In the genomic region with DNA sequence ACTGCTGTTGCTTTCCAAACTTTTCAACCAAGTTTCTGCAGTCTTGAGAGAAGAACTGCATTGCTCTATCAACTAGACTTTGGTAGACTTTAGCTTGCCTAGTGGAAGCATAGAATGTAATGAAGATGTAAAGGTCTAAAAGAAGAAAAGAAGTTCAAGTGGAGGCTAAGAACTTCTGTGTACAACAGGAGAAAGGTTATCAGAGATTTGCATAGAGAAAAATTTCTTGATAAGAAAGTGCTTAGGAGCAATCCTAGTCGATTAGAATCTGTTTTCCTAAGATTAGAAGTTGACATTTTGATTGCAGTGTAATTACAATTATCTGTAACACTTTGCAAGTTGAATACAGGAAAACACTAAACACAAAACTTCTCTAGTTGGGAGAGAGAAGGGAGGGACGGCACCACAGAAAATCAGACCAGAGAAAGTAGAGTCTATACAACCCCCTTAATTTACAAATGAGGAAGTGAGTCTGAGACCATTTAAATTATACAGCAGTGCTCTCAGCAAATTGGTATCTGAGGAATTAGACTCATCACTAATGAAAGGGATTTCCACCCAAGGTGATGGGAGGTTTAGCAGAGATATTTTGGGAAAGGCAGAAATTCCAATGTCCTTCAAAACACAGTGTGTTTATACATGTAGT, we compare ENCODE assay signal across 12 cellular contexts.
DNase-seq lines count a peak whose midpoint lies in the region; ATAC-seq, FAIRE-seq and TF ChIP-seq lines count a peak whose summit lies in the region.
"Had no signal": no experiment of that assay in that cellular context is flagged by ENCODE, and none has a peak within 500 bp of the region (broad histone marks: within the 10 kb centered on the region; RNA-seq: fewer than 3 reads in every experiment).

No MANE protein-coding gene starts in this region.

- TF ChIP-seq CTCF in DOHH2 (IDR thresholded peaks at IDR 0.05; ENCODE audit: low read depth, low read length, poor library complexity, severe bottlenecking) (no peak), thyroid gland (IDR thresholded peaks at IDR 0.05) (no peak), tibial nerve (IDR thresholded peaks at IDR 0.05) (no peak)

- no peaks in the 10 kb centered on the region for H3K9me3 ChIP-seq in DOHH2 (ENCODE audit: control insufficient read depth, insufficient read depth, low read length)
- H3K9me3 ChIP-seq in thyroid gland, result no peaks in the 10 kb centered on the region
- no peaks in the 10 kb centered on the region for H3K9me3 ChIP-seq in tibial nerve

- H3K4me3 ChIP-seq in DOHH2 (ENCODE audit: low read length), result no peak overlapping the region
- H3K4me3 ChIP-seq in thyroid gland (replicated peaks in 1 of 3), result no peak overlapping the region
- no peak overlapping the region for H3K4me3 ChIP-seq in tibial nerve

- FAIRE-seq in H54 (lab: Jason Lieb, UNC), result no peak
- FAIRE-seq: endometrium had no signal

- H3K27ac ChIP-seq in DOHH2 (ENCODE audit: low read depth, low read length), result no peak overlapping the region
- H3K27ac ChIP-seq in thyroid gland, result no peak overlapping the region
- no peak overlapping the region for H3K27ac ChIP-seq in tibial nerve

- no peaks in the 10 kb centered on the region for H3K79me2 ChIP-seq in DOHH2 (ENCODE audit: control insufficient read depth, low read length)

- no peaks in the 10 kb centered on the region for H4K20me1 ChIP-seq in DOHH2 (ENCODE audit: control insufficient read depth, insufficient read depth, low read depth, low read length)

- H3F3A ChIP-seq in DOHH2 (ENCODE audit: control insufficient read depth, insufficient read depth), result no peaks in the 10 kb centered on the region

- H3K4me1 ChIP-seq in DOHH2 (ENCODE audit: control insufficient read depth, low read length) (peaks cover 16% of the 10 kb centered on the region), thyroid gland (no peaks in the 10 kb centered on the region), tibial nerve (no peaks in the 10 kb centered on the region)

- DNase-seq in thyroid gland, result no peak
- DNase-seq in H54 (ENCODE audit: insufficient read length, low spot score), result no peak
- no peak for DNase-seq in left cardiac atrium
- DNase-seq in tibial nerve (ENCODE audit: low spot score in 2 of 2), result no peak
- DNase-seq: activated CD8-positive, alpha-beta T cell treated with anti-CD3 and anti-CD28 coated beads, Interleukin-2, amount 10 ng/mL, durations not matched to agents 7 days and 5 days; NCI-H524 treated with DMSO at 0.1 percent for 48 hours had no signal

- TF ChIP-seq EP300 in tibial nerve (IDR thresholded peaks at IDR 0.05), result no peak

- intact Hi-C loops in thyroid gland (cut with DNase I), result no loop called here
- intact Hi-C loops in left cardiac atrium (cut with DNase I), result no loop called here

- H3K36me3 ChIP-seq in DOHH2 (ENCODE audit: control insufficient read depth, low read length) (no peaks in the 10 kb centered on the region), thyroid gland (no peaks in the 10 kb centered on the region), tibial nerve (no peaks in the 10 kb centered on the region)

- H3K27me3 ChIP-seq in DOHH2 (ENCODE audit: control insufficient read depth, low read length), result 0 out of 2 replicates have a peak, but pooled peaks cover 2% of the 10 kb centered on the region
- H3K27me3 ChIP-seq in thyroid gland, result no peaks in the 10 kb centered on the region
- no peaks in the 10 kb centered on the region for H3K27me3 ChIP-seq in tibial nerve

- peak; percentile 67 for ATAC-seq in GM19324 (IDR thresholded peaks at IDR 0.05; ENCODE audit: low FRiP score, unreplicated experiment)
- peak; percentile 83 for ATAC-seq in HG02678 (IDR thresholded peaks at IDR 0.05; ENCODE audit: unreplicated experiment)
- peak; percentile 64 for ATAC-seq in HG03565 (IDR thresholded peaks at IDR 0.05; ENCODE audit: unreplicated experiment)
- ATAC-seq in left cardiac atrium, result no peak
- ATAC-seq: activated CD8-positive, alpha-beta T cell treated with anti-CD3 and anti-CD28 coated beads, Interleukin-2, amount 10 ng/mL, durations not matched to agents 7 days and 5 days; SK-N-SH treated with all-trans-retinoic acid at 6 μM for 48 hours had no signal

- no peak for TF ChIP-seq POLR2A in thyroid gland (IDR thresholded peaks at IDR 0.05)
- no peak for TF ChIP-seq POLR2A in H54 (IDR thresholded peaks at IDR 0.05; ENCODE audit: low read depth, low read length)
- TF ChIP-seq POLR2A in tibial nerve (IDR thresholded peaks at IDR 0.05), result no peak

- H3K9me2 ChIP-seq in DOHH2 (replicated peaks; ENCODE audit: control insufficient read depth, low read length), result no peaks in the 10 kb centered on the region; the same call in 1 of the 2 replicates

- 54 to 59% methylated on average over 2 of the region's 2 CpGs for WGBS in thyroid gland, 2 donors
- 68 to 69% methylated on average over 2 of the region's 2 CpGs for WGBS in tibial nerve, 2 donors

- H3K4me2 ChIP-seq in DOHH2 (ENCODE audit: low read length), result peak overlapping the region; percentile 18

Comparison
In these comparisons a context has a peak if more than half of its experiments do, and no peak if none do; other contexts are left out.
1. ATAC-seq: peak in GM19324 (single experiment), HG02678 (single experiment) and HG03565 (single experiment); none in left cardiac atrium (0 of 2).